Comparison of ENCODE assay signal across 13 cellular contexts in the genomic region with DNA sequence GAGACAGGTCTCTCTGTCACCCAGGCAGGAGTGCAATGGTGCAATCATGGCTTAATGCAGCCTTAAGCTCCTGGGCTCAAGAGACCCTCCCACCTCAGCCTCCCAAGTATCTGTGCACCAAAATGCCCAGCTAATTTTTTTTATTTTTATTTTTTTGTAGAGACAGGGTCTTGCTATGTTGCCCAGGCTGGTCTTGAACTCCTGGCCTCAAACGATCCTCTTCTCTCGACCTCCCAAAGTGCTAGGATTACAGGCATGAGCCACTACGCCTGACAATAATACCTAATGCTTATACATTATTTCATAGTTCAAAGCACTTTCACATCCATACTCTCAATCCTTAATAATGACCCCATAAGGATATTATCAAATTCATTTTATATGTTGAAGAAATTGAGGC.
"Had no signal": no experiment of that assay in that cellular context is flagged by ENCODE, and none has a peak within 500 bp of the region (broad histone marks: within the 10 kb centered on the region; RNA-seq: fewer than 3 reads in every experiment).

No MANE protein-coding gene starts in this region.

- H3K27me3 Mint-ChIP-seq: activated CD4-positive, alpha-beta T cell treated with anti-CD3 and anti-CD28 coated beads, Interleukin-2, amount 10 ng/mL, durations not matched to agents 24 days and 14 days; progenitor cell of endocrine pancreas had no signal

- H3K4me3 Mint-ChIP-seq: activated CD4-positive, alpha-beta T cell treated with anti-CD3 and anti-CD28 coated beads, Interleukin-2, amount 10 ng/mL, durations not matched to agents 24 days and 14 days; WTC11 had no signal

- H3K27ac ChIP-seq: cardiac muscle cell, coronary artery, sigmoid colon had no signal

- ATAC-seq: gastroesophageal sphincter; stimulated activated naive CD8-positive, alpha-beta T cell treated with anti-CD3 and anti-CD28 coated beads, Interleukin-15, Interleukin-2, amounts not matched to agents 100 U/mL and 50 U/mL, for 24 hours; WTC11 had no signal

- H3K4me3 ChIP-seq: cardiac muscle cell, coronary artery, gastroesophageal sphincter, sigmoid colon, SK-N-MC had no signal

- H3K9me3 ChIP-seq: gastroesophageal sphincter, sigmoid colon had no signal

- H3K36me3 Mint-ChIP-seq: WTC11 had no signal

- H3K9me3 Mint-ChIP-seq: activated CD4-positive, alpha-beta T cell treated with anti-CD3 and anti-CD28 coated beads, Interleukin-2, amount 10 ng/mL, durations not matched to agents 24 days and 14 days; WTC11 had no signal

- DNase-seq: activated CD4-positive, alpha-beta T cell treated with anti-CD3 and anti-CD28 coated beads, Interleukin-2, amount 10 ng/mL, durations not matched to agents 24 days and 14 days; activated gamma-delta T cell; activated T-cell treated with anti-CD3 and anti-CD28 coated beads for 4 hours; effector CD8-positive, alpha-beta T cell; sigmoid colon; stimulated activated CD4-positive, alpha-beta T cell treated with anti-CD3 and anti-CD28 coated beads, Interleukin-12 subunit alpha, Interleukin-12 subunit beta, amount 100 ng/mL, for 4 hours; stimulated activated naive CD8-positive, alpha-beta T cell treated with anti-CD3 and anti-CD28 coated beads, Interleukin-15, Interleukin-2, amounts not matched to agents 100 U/mL and 50 U/mL, for 24 hours had no signal

- H3K27me3 ChIP-seq: cardiac muscle cell, gastroesophageal sphincter, sigmoid colon had no signal

- H3K27ac Mint-ChIP-seq: WTC11 had no signal

- H3K36me3 ChIP-seq: cardiac muscle cell, gastroesophageal sphincter, sigmoid colon had no signal
